In the genomic region with DNA sequence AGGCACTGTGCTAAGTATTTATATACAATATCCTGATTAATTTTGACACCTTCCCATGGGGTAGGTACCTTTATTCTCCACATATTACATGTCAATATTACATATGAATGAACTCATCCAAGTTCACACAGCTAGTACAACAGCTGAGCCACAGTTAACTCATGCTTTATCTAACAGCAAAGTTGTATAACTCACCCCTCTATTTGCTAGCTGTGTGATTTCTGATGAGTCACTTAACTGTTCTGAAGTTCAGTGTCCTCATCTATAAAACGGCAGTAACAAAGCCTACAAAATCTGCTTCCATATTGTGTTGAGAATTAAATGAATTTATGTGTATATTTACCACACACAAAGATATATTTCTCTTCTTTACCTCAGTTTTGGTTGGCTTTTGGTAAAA, we compare ENCODE assay signal across 15 cellular contexts. TPM values are rescaled to one million over a fixed set of nuclear protein-coding genes. Genes with fewer than 3 reads are reported as not detected.
DNase-seq lines count a peak whose midpoint lies in the region; ATAC-seq, FAIRE-seq and TF ChIP-seq lines count a peak whose summit lies in the region.
"Had no signal": no experiment of that assay in that cellular context is flagged by ENCODE, and none has a peak within 500 bp of the region (broad histone marks: within the 10 kb centered on the region; RNA-seq: fewer than 3 reads in every experiment).

No MANE protein-coding gene starts in this region.

- H3K4me2 ChIP-seq in K562 (ENCODE audit: insufficient read depth, low read length) (no peak overlapping the region), smooth muscle cell (no peak overlapping the region)

- no peak overlapping the region for H2AFZ ChIP-seq in K562 (ENCODE audit: low read depth, low read length)
- H2AFZ ChIP-seq in smooth muscle cell (ENCODE audit: low read depth), result no peak overlapping the region

- no peak for TF ChIP-seq RAD21 in K562 (CRISPR knock-in tag; conservative IDR thresholded peaks at IDR 0.05 in 1 of 2, IDR thresholded peaks at IDR 0.05 in 1 of 2)

- in situ Hi-C loops in K562 (cut with MboI), result no loop called here

- no peak for TF ChIP-seq EP300 in K562 (IDR thresholded peaks at IDR 0.05; ENCODE audit: low read length)

- FAIRE-seq in K562 (lab: Jason Lieb, UNC), result no peak

- no peaks in the 10 kb centered on the region; a peak in 1 of 5 replicates for H3K27me3 ChIP-seq in K562 (ENCODE audit: control insufficient read depth in 2 of 2, insufficient read depth in 2 of 2, low read length in 2 of 2)
- no peaks in the 10 kb centered on the region for H3K27me3 ChIP-seq in smooth muscle cell (ENCODE audit: low read depth)

- no peak for ATAC-seq in K562
- no peak for ATAC-seq in HG02885 (IDR thresholded peaks at IDR 0.05; ENCODE audit: poor library complexity, unreplicated experiment)
- no peak for ATAC-seq in HG02798 (IDR thresholded peaks at IDR 0.05; ENCODE audit: poor library complexity, unreplicated experiment)
- ATAC-seq: activated CD4-positive, alpha-beta T cell treated with anti-CD3 and anti-CD28 coated beads for 36 hours had no signal

- H3K9me1 ChIP-seq in K562 (ENCODE audit: control insufficient read depth, insufficient read depth, low read length), result no peaks in the 10 kb centered on the region

- BruUV-seq in K562 (replicated peaks; lab: Mats Ljungman, UMichigan), result no TSS peak

- H3K27ac ChIP-seq in K562 (ENCODE audit: extremely low read depth, low read depth, low read length) (no peak overlapping the region), smooth muscle cell (ENCODE audit: low read depth) (peak overlapping the region; percentile 6)
- H3K27ac ChIP-seq: dorsolateral prefrontal cortex had no signal

- H3K4me1 ChIP-seq in K562 (replicated peaks in 1 of 2; ENCODE audit: control insufficient read depth in 2 of 2, insufficient read depth in 2 of 2, low read length in 2 of 2) (no peaks in the 10 kb centered on the region), smooth muscle cell (ENCODE audit: low read depth) (peaks cover 5% of the 10 kb centered on the region)

- H3K79me2 ChIP-seq in K562 (ENCODE audit: control insufficient read depth, insufficient read depth, low read length) (no peaks in the 10 kb centered on the region), smooth muscle cell (ENCODE audit: low read depth) (no peaks in the 10 kb centered on the region)

- DNase-seq in HT1080 (ENCODE audit: low read depth) (peak; percentile 74), K562 (ENCODE audit: extremely low read depth in 1 of 4, low spot score in 3 of 4) (no peak), glomerular visceral epithelial cell (ENCODE audit: extremely low spot score) (peak; percentile 11), smooth muscle cell (lab: John Stamatoyannopoulos, UW; ENCODE audit: unreplicated experiment) (no peak), NCI-H748 (lab: John Stamatoyannopoulos, UW; ENCODE audit: unreplicated experiment) (no peak)
- DNase-seq: activated CD4-positive, alpha-beta T cell treated with anti-CD3 and anti-CD28 coated beads for 36 hours; activated T-cell treated with anti-CD3 and anti-CD28 coated beads, Interleukin-2, amount 50 U/mL, for 24 hours; dorsolateral prefrontal cortex; H7; NCI-H345; nephron progenitor cell; OCI-M1; T-helper 1 cell had no signal

- H3K9me3 ChIP-seq in K562 (replicated peaks; ENCODE audit: control insufficient read depth, insufficient read depth, low read depth, low read length) (no peaks in the 10 kb centered on the region), smooth muscle cell (replicated peaks; ENCODE audit: low read depth) (no peaks in the 10 kb centered on the region)

- no peak for TF ChIP-seq POLR2A in K562 (conservative IDR thresholded peaks at IDR 0.05)

- H3K36me3 ChIP-seq in K562 (ENCODE audit: control insufficient read depth, insufficient read depth, low read length), result no peaks in the 10 kb centered on the region
- no peaks in the 10 kb centered on the region for H3K36me3 ChIP-seq in smooth muscle cell (ENCODE audit: low read depth)

- H3F3A ChIP-seq in smooth muscle cell (ENCODE audit: low read depth), result peaks cover 5% of the 10 kb centered on the region

- intact Hi-C loops in K562 (cut with micrococcal nuclease), result no loop called here

- TF ChIP-seq CTCF in K562 (IDR thresholded peaks at IDR 0.05 in 2 of 3, conservative IDR thresholded peaks at IDR 0.05 in 1 of 3; ENCODE audit: insufficient read depth in 2 of 3, low read depth in 1 of 3, low read length in 3 of 3), result no peak
- no peak for TF ChIP-seq CTCF in smooth muscle cell (IDR thresholded peaks at IDR 0.05; ENCODE audit: borderline replicate concordance, insufficient read depth, poor library complexity, severe bottlenecking)

- CTCF ChIA-PET in K562 (lab: Yijun Ruan, JAX; ENCODE audit: low intra/inter-chr PET ratio), result no interaction called here

- H4K20me1 ChIP-seq in K562 (replicated peaks; ENCODE audit: control insufficient read depth, insufficient read depth, low read length), result no peaks in the 10 kb centered on the region
- H4K20me1 ChIP-seq in smooth muscle cell (ENCODE audit: low read depth), result no peaks in the 10 kb centered on the region

- POLR2A ChIA-PET in K562 (lab: Yijun Ruan, JAX), result no interaction called here

- WGBS in K562 (ENCODE audit: insufficient coverage, low coverage, missing lambda C conversion rate), result 6% methylated on average over 1 of the region's 1 CpG
- 3% methylated on average over 1 of the region's 1 CpG for WGBS in smooth muscle cell (ENCODE audit: low lambda C conversion rate)

- H3K4me3 ChIP-seq in K562, result no peak overlapping the region
- H3K4me3 ChIP-seq in smooth muscle cell, result no peak overlapping the region
- H3K4me3 ChIP-seq: dorsolateral prefrontal cortex had no signal

- H3K9ac ChIP-seq in K562 (ENCODE audit: insufficient read depth in 1 of 2, low read depth in 2 of 2, low read length in 2 of 2) (no peak overlapping the region), smooth muscle cell (ENCODE audit: low read depth) (no peak overlapping the region)

TF ChIP-seq in K562, 482 proteins besides CTCF, POLR2A, EP300 and RAD21 (continues in another document):
- TF ChIP-seq MAFG (tag; conservative IDR thresholded peaks at IDR 0.05) (peak; percentile 69), ZNF316 (IDR thresholded peaks at IDR 0.05) (peak; percentile 27; the same call in 1 of the 2 replicates), U2AF1 (optimal IDR thresholded peaks at IDR 0.05; ENCODE audit: low read depth, low read length) (no peak), MBD2 (IDR thresholded peaks at IDR 0.05; ENCODE audit: borderline replicate concordance, low read depth) (no peak)
- TF ChIP-seq, protein P1, sequence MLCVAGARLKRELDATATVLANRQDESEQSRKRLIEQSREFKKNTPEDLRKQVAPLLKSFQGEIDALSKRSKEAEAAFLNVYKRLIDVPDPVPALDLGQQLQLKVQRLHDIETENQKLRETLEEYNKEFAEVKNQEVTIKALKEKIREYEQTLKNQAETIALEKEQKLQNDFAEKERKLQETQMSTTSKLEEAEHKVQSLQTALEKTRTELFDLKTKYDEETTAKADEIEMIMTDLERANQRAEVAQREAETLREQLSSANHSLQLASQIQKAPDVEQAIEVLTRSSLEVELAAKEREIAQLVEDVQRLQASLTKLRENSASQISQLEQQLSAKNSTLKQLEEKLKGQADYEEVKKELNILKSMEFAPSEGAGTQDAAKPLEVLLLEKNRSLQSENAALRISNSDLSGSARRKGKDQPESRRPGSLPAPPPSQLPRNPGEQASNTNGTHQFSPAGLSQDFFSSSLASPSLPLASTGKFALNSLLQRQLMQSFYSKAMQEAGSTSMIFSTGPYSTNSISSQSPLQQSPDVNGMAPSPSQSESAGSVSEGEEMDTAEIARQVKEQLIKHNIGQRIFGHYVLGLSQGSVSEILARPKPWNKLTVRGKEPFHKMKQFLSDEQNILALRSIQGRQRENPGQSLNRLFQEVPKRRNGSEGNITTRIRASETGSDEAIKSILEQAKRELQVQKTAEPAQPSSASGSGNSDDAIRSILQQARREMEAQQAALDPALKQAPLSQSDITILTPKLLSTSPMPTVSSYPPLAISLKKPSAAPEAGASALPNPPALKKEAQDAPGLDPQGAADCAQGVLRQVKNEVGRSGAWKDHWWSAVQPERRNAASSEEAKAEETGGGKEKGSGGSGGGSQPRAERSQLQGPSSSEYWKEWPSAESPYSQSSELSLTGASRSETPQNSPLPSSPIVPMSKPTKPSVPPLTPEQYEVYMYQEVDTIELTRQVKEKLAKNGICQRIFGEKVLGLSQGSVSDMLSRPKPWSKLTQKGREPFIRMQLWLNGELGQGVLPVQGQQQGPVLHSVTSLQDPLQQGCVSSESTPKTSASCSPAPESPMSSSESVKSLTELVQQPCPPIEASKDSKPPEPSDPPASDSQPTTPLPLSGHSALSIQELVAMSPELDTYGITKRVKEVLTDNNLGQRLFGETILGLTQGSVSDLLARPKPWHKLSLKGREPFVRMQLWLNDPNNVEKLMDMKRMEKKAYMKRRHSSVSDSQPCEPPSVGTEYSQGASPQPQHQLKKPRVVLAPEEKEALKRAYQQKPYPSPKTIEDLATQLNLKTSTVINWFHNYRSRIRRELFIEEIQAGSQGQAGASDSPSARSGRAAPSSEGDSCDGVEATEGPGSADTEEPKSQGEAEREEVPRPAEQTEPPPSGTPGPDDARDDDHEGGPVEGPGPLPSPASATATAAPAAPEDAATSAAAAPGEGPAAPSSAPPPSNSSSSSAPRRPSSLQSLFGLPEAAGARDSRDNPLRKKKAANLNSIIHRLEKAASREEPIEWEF (CRISPR knock-in tag; IDR thresholded peaks at IDR 0.05), result no peak

RNA-seq across cellular contexts. Expression of a gene that starts 48.2 kb away (rescaled TPM):
- total RNA-seq in HT1080 (2014; rRNA removed; shearing (Covaris generic)), result 0.17 and 0.58 TPM in 2 replicates
- polyA plus RNA-seq in HT1080 (2015; cell fraction: cytosol; rRNA removed), result 0.07 and 0.08 TPM in 2 replicates
- 0.23 and 0.49 TPM in 2 replicates for polyA plus RNA-seq in HT1080 (2015; cell fraction: nucleus; rRNA removed)
- not detected in 2 replicates for total RNA-seq in K562 (2011; cell fraction: chromatin; rRNA removed; ENCODE audit: low replicate concordance)
- total RNA-seq in K562 (2011; cell fraction: nucleolus; rRNA removed), result not detected in 2 replicates
- not detected in 2 replicates for total RNA-seq in K562 (2011; cell fraction: nucleoplasm; rRNA removed)
- total RNA-seq in K562 (2014; rRNA removed) (not detected in 2 replicates), K562 (2014; rRNA removed; fragmentation: Illumina TruSeq; extraction: Trizol) (not detected in 2 replicates), K562 (2015; rRNA removed; fragmentation: Illumina TruSeq; extraction: Trizol) (not detected in 2 replicates), K562 (2021) (0.11 and 0.13 TPM in 2 replicates), smooth muscle cell (56.3 and 58.6 TPM in 2 replicates)
- polyA plus RNA-seq in K562 (2011; rRNA removed) (not detected in 2 replicates), K562 (2014; fragmentation: Illumina TruSeq; extraction: Trizol) (not detected in 2 replicates), K562 (2014; fragmentation: Nextera tagmentation; extraction: Ambion mirVana) (not detected), K562 (2014; rRNA removed) (not detected in 2 replicates), smooth muscle cell (27.7 and 29.3 TPM in 2 replicates)
- polyA plus RNA-seq in K562 (2011; cell fraction: cytosol; rRNA removed), result 0.01 TPM in 2 replicates
- not detected in 2 replicates for polyA plus RNA-seq in K562 (2011; cell fraction: nucleus; rRNA removed)
- polyA plus RNA-seq in K562 (2012), result 0.01 TPM in 1 of 2 replicates, not detected in the other
- polyA minus RNA-seq in K562 (2011; rRNA and poly(A)+ RNA removed), result not detected in 2 replicates
- polyA minus RNA-seq in K562 (2011; cell fraction: cytosol; rRNA and poly(A)+ RNA removed), result not detected in 2 replicates
- polyA minus RNA-seq in K562 (2011; cell fraction: nucleus; rRNA and poly(A)+ RNA removed), result not detected in 2 replicates
- total RNA-seq: activated CD4-positive, alpha-beta T cell treated with anti-CD3 and anti-CD28 coated beads for 36 hours had no signal

Comparison
In these comparisons a context has a peak if more than half of its experiments do, and no peak if none do; other contexts are left out.
1. DNase-seq: peak in HT1080 (single experiment) and glomerular visceral epithelial cell (single experiment); none in K562 (0 of 4), smooth muscle cell (single experiment) and NCI-H748 (single experiment).
2. RNA of a gene that starts 48.2 kb away (total RNA-seq): 56.3 to 58.6 TPM in smooth muscle cell; 0.17 to 0.58 TPM in HT1080 and 0.11 to 0.13 TPM in K562; every median in the first group is over 10 times any median in the second.